ENCODE assay signal across 13 cellular contexts in genomic region chr7:139131622-139132021, GRCh38. TPM values are rescaled to one million over a fixed set of nuclear protein-coding genes. Genes with fewer than 3 reads are reported as not detected.
DNase-seq lines count a peak whose midpoint lies in the region; ATAC-seq and TF ChIP-seq lines count a peak whose summit lies in the region.
"Had no signal": no experiment of that assay in that cellular context is flagged by ENCODE, and none has a peak within 500 bp of the region (broad histone marks: within the 10 kb centered on the region; RNA-seq: fewer than 3 reads in every experiment).

No MANE protein-coding gene starts in this region.

- in situ Hi-C loops in KBM-7 (cut with MboI; ENCODE audit: low pct_unique_long_range_greater_than_20kb, low sequenced_read_pairs), result no loop called here

- no peak for DNase-seq in activated naive CD4-positive, alpha-beta T cell treated with Interleukin-2 at 50 U/mL for 16 hours
- DNase-seq in NOMO-1 (lab: John Stamatoyannopoulos, UW; ENCODE audit: unreplicated experiment in 2 of 2) (peak; percentile 23 to 90), fibroblast of villous mesenchyme (ENCODE audit: low read depth) (peak; percentile 50), sciatic nerve (ENCODE audit: low spot score) (no peak), head of caudate nucleus (no peak), cerebellar cortex (ENCODE audit: low spot score) (no peak), KBM-7 (no peak)
- DNase-seq: activated naive CD4-positive, alpha-beta T cell; effector CD8-positive, alpha-beta T cell; NCI-H146; NCI-H510A treated with DMSO at 0.1 percent for 48 hours; substantia nigra had no signal

- intact Hi-C loops in sciatic nerve (cut with DNase I) (no loop called here), head of caudate nucleus (cut with DNase I) (loop anchor here (2.0 to 5.0 kb wide), 2 partner anchors 101 to 209 kb away; partner anchors contain the start of genes FMC1 and UBN2)

- no peaks in the 10 kb centered on the region for H3K27me3 Mint-ChIP-seq in activated naive CD4-positive, alpha-beta T cell treated with anti-CD3 and anti-CD28 coated beads, Interleukin-2, amount 50 U/mL, for 24 hours

- no peak overlapping the region for H3K4me3 Mint-ChIP-seq in activated naive CD4-positive, alpha-beta T cell treated with anti-CD3 and anti-CD28 coated beads, Interleukin-2, amount 50 U/mL, for 24 hours

- no peak for ATAC-seq in sciatic nerve

- no peaks in the 10 kb centered on the region for H3K9me3 Mint-ChIP-seq in activated naive CD4-positive, alpha-beta T cell treated with anti-CD3 and anti-CD28 coated beads, Interleukin-2, amount 50 U/mL, for 24 hours

- H3K4me3 ChIP-seq in fibroblast of villous mesenchyme (ENCODE audit: low read depth, low read length), result no peak overlapping the region

- peaks cover 30% of the 10 kb centered on the region for H3K4me1 Mint-ChIP-seq in activated naive CD4-positive, alpha-beta T cell treated with anti-CD3 and anti-CD28 coated beads, Interleukin-2, amount 50 U/mL, for 24 hours

- peak overlapping the region; percentile 13 for H3K27ac Mint-ChIP-seq in activated naive CD4-positive, alpha-beta T cell treated with anti-CD3 and anti-CD28 coated beads, Interleukin-2, amount 50 U/mL, for 24 hours

- no peak for TF ChIP-seq CTCF in fibroblast of villous mesenchyme (IDR thresholded peaks at IDR 0.05; ENCODE audit: insufficient read depth, low read depth, low read length)

- H3K36me3 Mint-ChIP-seq in activated naive CD4-positive, alpha-beta T cell treated with anti-CD3 and anti-CD28 coated beads, Interleukin-2, amount 50 U/mL, for 24 hours, result no peaks in the 10 kb centered on the region

RNA-seq across cellular contexts. Expression of gene ZC3HAV1, which starts 22.1 kb away (rescaled TPM):
- total RNA-seq in fibroblast of villous mesenchyme, result 35.8 and 56.6 TPM in 2 replicates
- total RNA-seq in sciatic nerve, result 38.2 TPM

Comparison
In these comparisons a context has a peak if more than half of its experiments do, and no peak if none do; other contexts are left out.
1. DNase-seq: peak in NOMO-1 (2 of 2) and fibroblast of villous mesenchyme (single experiment); none in activated naive CD4-positive, alpha-beta T cell treated with Interleukin-2 at 50 U/mL for 16 hours (single experiment), sciatic nerve (single experiment), head of caudate nucleus (0 of 42), cerebellar cortex (single experiment) and KBM-7 (single experiment).